In the genomic region with DNA sequence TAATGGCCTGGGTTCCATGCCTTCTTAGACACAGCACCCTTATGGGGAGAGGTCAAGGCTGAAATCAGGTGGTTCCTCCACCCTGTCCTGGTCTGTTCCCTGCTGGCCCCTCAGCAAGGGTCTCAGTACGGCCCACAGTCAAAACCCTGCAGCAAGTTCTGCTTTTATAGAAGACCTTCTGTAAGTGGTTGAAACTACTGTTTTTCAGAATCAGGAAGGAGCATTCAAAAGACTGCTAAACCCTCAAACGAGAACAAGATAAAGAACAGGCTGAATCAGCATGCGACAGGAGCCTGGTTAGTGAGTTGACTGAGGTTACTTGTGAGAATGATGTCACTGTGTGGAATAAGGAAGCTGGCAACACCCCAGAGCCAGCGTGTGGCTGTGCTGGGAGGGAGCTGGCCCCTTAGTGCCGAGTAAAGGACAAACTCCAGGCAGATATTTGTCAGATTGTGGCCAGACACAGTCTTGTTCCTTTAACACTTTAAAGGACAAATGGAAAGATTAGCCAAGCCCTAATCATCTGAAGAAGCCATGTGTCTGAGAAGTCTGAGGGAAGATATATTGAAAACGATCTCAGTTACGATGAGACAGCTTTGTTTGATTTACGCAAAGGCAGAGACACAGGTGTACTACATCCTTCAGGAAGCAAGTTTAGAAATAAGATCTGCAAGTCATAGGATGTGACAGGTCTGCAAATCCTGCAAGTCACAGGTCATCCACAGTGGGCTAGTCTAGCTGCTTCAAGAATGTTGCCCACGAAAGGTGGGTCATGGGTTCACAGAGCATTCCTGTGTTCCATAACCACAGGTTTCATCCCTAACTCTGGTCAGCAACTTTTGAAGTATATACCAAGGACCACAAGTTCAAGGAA, we compare ENCODE assay signal across 1 cellular context.
TF ChIP-seq lines count a peak whose summit lies in the region.

No MANE protein-coding gene starts in this region.

TF ChIP-seq in GM23338, 12 proteins besides CTCF, POLR2A, EP300 and RAD21 (continued from another document):
- TF ChIP-seq, protein P1, sequence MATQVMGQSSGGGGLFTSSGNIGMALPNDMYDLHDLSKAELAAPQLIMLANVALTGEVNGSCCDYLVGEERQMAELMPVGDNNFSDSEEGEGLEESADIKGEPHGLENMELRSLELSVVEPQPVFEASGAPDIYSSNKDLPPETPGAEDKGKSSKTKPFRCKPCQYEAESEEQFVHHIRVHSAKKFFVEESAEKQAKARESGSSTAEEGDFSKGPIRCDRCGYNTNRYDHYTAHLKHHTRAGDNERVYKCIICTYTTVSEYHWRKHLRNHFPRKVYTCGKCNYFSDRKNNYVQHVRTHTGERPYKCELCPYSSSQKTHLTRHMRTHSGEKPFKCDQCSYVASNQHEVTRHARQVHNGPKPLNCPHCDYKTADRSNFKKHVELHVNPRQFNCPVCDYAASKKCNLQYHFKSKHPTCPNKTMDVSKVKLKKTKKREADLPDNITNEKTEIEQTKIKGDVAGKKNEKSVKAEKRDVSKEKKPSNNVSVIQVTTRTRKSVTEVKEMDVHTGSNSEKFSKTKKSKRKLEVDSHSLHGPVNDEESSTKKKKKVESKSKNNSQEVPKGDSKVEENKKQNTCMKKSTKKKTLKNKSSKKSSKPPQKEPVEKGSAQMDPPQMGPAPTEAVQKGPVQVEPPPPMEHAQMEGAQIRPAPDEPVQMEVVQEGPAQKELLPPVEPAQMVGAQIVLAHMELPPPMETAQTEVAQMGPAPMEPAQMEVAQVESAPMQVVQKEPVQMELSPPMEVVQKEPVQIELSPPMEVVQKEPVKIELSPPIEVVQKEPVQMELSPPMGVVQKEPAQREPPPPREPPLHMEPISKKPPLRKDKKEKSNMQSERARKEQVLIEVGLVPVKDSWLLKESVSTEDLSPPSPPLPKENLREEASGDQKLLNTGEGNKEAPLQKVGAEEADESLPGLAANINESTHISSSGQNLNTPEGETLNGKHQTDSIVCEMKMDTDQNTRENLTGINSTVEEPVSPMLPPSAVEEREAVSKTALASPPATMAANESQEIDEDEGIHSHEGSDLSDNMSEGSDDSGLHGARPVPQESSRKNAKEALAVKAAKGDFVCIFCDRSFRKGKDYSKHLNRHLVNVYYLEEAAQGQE (IDR thresholded peaks at IDR 0.05; ENCODE audit: unreplicated experiment), result no peak
- TF ChIP-seq STAT1 (IDR thresholded peaks at IDR 0.05; ENCODE audit: unreplicated experiment) (no peak), EZH2 (IDR thresholded peaks at IDR 0.05; ENCODE audit: low read depth, unreplicated experiment) (no peak)
- TF ChIP-seq, protein P2, sequence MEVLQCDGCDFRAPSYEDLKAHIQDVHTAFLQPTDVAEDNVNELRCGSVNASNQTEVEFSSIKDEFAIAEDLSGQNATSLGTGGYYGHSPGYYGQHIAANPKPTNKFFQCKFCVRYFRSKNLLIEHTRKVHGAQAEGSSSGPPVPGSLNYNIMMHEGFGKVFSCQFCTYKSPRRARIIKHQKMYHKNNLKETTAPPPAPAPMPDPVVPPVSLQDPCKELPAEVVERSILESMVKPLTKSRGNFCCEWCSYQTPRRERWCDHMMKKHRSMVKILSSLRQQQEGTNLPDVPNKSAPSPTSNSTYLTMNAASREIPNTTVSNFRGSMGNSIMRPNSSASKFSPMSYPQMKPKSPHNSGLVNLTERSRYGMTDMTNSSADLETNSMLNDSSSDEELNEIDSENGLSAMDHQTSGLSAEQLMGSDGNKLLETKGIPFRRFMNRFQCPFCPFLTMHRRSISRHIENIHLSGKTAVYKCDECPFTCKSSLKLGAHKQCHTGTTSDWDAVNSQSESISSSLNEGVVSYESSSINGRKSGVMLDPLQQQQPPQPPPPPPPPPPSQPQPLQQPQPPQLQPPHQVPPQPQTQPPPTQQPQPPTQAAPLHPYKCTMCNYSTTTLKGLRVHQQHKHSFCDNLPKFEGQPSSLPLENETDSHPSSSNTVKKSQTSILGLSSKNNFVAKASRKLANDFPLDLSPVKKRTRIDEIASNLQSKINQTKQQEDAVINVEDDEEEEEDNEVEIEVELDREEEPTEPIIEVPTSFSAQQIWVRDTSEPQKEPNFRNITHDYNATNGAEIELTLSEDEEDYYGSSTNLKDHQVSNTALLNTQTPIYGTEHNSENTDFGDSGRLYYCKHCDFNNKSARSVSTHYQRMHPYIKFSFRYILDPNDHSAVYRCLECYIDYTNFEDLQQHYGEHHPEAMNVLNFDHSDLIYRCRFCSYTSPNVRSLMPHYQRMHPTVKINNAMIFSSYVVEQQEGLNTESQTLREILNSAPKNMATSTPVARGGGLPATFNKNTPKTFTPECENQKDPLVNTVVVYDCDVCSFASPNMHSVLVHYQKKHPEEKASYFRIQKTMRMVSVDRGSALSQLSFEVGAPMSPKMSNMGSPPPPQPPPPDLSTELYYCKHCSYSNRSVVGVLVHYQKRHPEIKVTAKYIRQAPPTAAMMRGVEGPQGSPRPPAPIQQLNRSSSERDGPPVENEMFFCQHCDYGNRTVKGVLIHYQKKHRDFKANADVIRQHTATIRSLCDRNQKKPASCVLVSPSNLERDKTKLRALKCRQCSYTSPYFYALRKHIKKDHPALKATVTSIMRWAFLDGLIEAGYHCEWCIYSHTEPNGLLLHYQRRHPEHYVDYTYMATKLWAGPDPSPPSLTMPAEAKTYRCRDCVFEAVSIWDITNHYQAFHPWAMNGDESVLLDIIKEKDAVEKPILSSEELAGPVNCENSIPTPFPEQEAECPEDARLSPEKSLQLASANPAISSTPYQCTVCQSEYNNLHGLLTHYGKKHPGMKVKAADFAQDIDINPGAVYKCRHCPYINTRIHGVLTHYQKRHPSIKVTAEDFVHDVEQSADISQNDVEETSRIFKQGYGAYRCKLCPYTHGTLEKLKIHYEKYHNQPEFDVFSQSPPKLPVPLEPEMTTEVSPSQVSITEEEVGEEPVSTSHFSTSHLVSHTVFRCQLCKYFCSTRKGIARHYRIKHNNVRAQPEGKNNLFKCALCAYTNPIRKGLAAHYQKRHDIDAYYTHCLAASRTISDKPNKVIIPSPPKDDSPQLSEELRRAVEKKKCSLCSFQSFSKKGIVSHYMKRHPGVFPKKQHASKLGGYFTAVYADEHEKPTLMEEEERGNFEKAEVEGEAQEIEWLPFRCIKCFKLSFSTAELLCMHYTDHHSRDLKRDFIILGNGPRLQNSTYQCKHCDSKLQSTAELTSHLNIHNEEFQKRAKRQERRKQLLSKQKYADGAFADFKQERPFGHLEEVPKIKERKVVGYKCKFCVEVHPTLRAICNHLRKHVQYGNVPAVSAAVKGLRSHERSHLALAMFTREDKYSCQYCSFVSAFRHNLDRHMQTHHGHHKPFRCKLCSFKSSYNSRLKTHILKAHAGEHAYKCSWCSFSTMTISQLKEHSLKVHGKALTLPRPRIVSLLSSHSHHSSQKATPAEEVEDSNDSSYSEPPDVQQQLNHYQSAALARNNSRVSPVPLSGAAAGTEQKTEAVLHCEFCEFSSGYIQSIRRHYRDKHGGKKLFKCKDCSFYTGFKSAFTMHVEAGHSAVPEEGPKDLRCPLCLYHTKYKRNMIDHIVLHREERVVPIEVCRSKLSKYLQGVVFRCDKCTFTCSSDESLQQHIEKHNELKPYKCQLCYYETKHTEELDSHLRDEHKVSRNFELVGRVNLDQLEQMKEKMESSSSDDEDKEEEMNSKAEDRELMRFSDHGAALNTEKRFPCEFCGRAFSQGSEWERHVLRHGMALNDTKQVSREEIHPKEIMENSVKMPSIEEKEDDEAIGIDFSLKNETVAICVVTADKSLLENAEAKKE (CRISPR knock-in tag; IDR thresholded peaks at IDR 0.05), result no peak
